Comparison of ENCODE assay signal across 8 cellular contexts in genomic region chr11:8911040-8911823, GRCh38. TPM values are rescaled to one million over a fixed set of nuclear protein-coding genes. Genes with fewer than 3 reads are reported as not detected.
DNase-seq lines count a peak whose midpoint lies in the region; ATAC-seq and TF ChIP-seq lines count a peak whose summit lies in the region.

AKIP1 (plus strand) TSS chr11:8911189; CDS start chr11:8911450, 261 bp downstream.

- TF ChIP-seq CTCF in PC-9 (conservative IDR thresholded peaks at IDR 0.05) (no peak), epithelial cell of proximal tubule (conservative IDR thresholded peaks at IDR 0.05; ENCODE audit: low read depth, low read length) (no peak)

- peaks cover 6% of the 10 kb centered on the region for H3F3A ChIP-seq in PC-9 (ENCODE audit: insufficient read depth, low read depth)

- H3K9me2 ChIP-seq in PC-9 (ENCODE audit: insufficient read depth), result no peaks in the 10 kb centered on the region

- intact Hi-C loops in PC-9 (cut with micrococcal nuclease; ENCODE audit: unreplicated experiment), result loop anchor here (2.0 to 5.0 kb wide), 4 partner anchors 98 to 568 kb away; no protein-coding TSS in a partner anchor

- ATAC-seq in GM21528 (IDR thresholded peaks at IDR 0.05; ENCODE audit: low FRiP score, unreplicated experiment), result peak; percentile 77

- DNase-seq in DMS 273 (lab: John Stamatoyannopoulos, UW; ENCODE audit: unreplicated experiment) (peak; percentile 98), PC-9 (peak; percentile 64 to 86), epithelial cell of proximal tubule (ENCODE audit: low read depth) (peak; percentile 13), mucosa of gallbladder (ENCODE audit: low spot score) (peak; percentile 94)
- DNase-seq in Jurkat, Clone E6-1 (ENCODE audit: low read depth, low spot score), result peak; percentile 95
- peak; percentile 79 for DNase-seq in activated T-cell treated with anti-CD3 and anti-CD28 coated beads, Interleukin-2, amount 50 U/mL, for 1 hour
- peak; percentile 81 for DNase-seq in stimulated activated CD8-positive, alpha-beta memory T cell treated with anti-CD3 and anti-CD28 coated beads, Interleukin-4, amount 100 ng/mL, for 24 hours (ENCODE audit: low read depth)

- H2AFZ ChIP-seq in PC-9, result peak within 1 kb of the TSS; percentile 95

- peak within 1 kb of the TSS; percentile 83 for H3K4me2 ChIP-seq in PC-9

- POLR2A ChIA-PET in PC-9 (lab: Charles Lee; ENCODE audit: unreplicated experiment), result interaction anchor here (0.6 kb wide), 3 partner anchors 192 to 324 kb away, joined by 3 to 5 read pairs (median 4); no protein-coding TSS in a partner anchor

- peak within 1 kb of the TSS; percentile 88 for H3K4me3 ChIP-seq in Jurkat, Clone E6-1 (ENCODE audit: low read length)
- H3K4me3 ChIP-seq in PC-9 (peak within 1 kb of the TSS; percentile 88), epithelial cell of proximal tubule (ENCODE audit: low read depth, low read length) (peak within 1 kb of the TSS; percentile 96)

- TSS peak; percentile 26 for BruUV-seq in PC-9 (replicated peaks; lab: Mats Ljungman, UMichigan)

- 0 out of 2 replicates have a peak, but pooled peaks cover 5% of the 10 kb centered on the region for H3K79me2 ChIP-seq in PC-9 (ENCODE audit: low read depth)

- H3K4me1 ChIP-seq in PC-9 (replicated peaks; ENCODE audit: insufficient read depth), result peaks cover 18% of the 10 kb centered on the region

- CTCF ChIA-PET in PC-9 (lab: Charles Lee), result interaction anchor here (0.6 to 0.7 kb wide), 2 partner anchors 41 to 228 kb away, joined by 3 read pairs; no protein-coding TSS in a partner anchor

- H3K27me3 ChIP-seq in PC-9 (ENCODE audit: insufficient read depth, low read depth), result no peaks in the 10 kb centered on the region

- H3K36me3 ChIP-seq in PC-9 (ENCODE audit: low read depth), result no peaks in the 10 kb centered on the region

- no peaks in the 10 kb centered on the region for H4K20me1 ChIP-seq in PC-9 (ENCODE audit: insufficient read depth)

- no peak within 1 kb of the TSS for H3K27ac ChIP-seq in PC-9

- H3K9me3 ChIP-seq in PC-9 (ENCODE audit: insufficient read depth, low read depth), result no peaks in the 10 kb centered on the region

RNA-seq across cellular contexts. Expression of gene AKIP1, which starts in this region (rescaled TPM):
- 38.8 TPM for polyA plus RNA-seq in Jurkat, Clone E6-1 (2012; ENCODE audit: insufficient read depth, insufficient read length)
- total RNA-seq in PC-9 (2021) (16.7 and 17.7 TPM in 2 replicates), epithelial cell of proximal tubule (29.7 and 49.6 TPM in 2 replicates), mucosa of gallbladder (29.8 TPM)

Comparison
In these comparisons a context has a peak if more than half of its experiments do, and no peak if none do; other contexts are left out.
1. DNase-seq: peak in every context shown above with its lines; median percentile 98 in DMS 273; 95 in Jurkat, Clone E6-1; 94 in mucosa of gallbladder; 81 in stimulated activated CD8-positive, alpha-beta memory T cell treated with anti-CD3 and anti-CD28 coated beads, Interleukin-4, amount 100 ng/mL, for 24 hours; 79 in activated T-cell treated with anti-CD3 and anti-CD28 coated beads, Interleukin-2, amount 50 U/mL, for 1 hour; 75 in PC-9; 13 in epithelial cell of proximal tubule.